ENCODE assay signal across 8 cellular contexts in the genomic region with DNA sequence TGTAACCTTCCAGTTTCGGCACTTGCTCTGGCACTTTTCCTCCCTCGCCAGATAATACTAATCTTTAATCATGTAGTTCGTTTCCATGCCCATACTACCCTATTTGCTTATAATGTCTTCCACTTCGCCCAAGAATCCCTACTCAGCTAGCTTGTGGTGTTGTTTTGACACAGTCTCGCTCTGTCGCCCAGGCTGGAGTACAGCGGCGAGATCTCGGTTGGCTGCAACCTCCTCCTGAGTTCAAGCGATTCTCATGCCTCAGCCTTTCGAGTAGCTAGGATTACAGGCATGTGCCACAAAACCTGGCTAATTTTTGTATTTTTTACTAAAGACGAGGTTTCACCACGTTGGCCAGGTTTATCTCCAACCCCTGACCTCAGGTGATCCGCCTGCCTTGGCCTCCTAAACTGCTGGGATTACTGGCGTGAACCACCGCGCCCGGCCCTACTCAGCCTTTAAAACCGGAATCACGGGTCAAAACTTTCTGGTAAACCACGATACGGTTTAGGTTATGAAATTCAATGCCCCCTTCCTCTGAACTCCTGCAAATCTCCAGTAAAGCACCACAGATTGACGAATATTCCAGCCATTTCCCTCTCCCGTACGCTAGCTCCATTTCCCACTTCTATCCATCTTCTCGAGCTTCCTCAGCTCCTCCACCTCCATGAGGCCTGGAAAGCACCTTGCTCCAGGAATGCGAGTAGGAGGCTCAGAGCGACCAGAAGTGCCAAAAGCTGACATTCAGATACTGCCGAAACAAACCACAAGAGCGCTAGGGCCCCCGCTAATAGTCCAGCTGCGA. TPM values are rescaled to one million over a fixed set of nuclear protein-coding genes. Genes with fewer than 3 reads are reported as not detected.
A peak's percentile ranks its signal among the peaks of the same experiment; 100 is the strongest.
DNase-seq lines count a peak whose midpoint lies in the region; ATAC-seq and TF ChIP-seq lines count a peak whose summit lies in the region.

No MANE protein-coding gene starts in this region.

- H3K27me3 Mint-ChIP-seq in stimulated activated naive CD8-positive, alpha-beta T cell treated with anti-CD3 and anti-CD28 coated beads, Interleukin-15, Interleukin-2, amounts not matched to agents 100 ng/mL and 50 ng/mL, for 24 hours, result no peaks in the 10 kb centered on the region
- H3K27me3 Mint-ChIP-seq in chondrocyte (ENCODE audit: low read depth), result no peaks in the 10 kb centered on the region

- H3K27ac Mint-ChIP-seq in stimulated activated naive CD8-positive, alpha-beta T cell treated with anti-CD3 and anti-CD28 coated beads, Interleukin-15, Interleukin-2, amounts not matched to agents 100 ng/mL and 50 ng/mL, for 24 hours, result peak overlapping the region; percentile 100
- H3K27ac Mint-ChIP-seq in chondrocyte (ENCODE audit: unreplicated experiment), result peak overlapping the region; percentile 96

- peak; percentile 16 for TF ChIP-seq CTCF in chondrocyte (IDR thresholded peaks at IDR 0.05)

- H3K4me1 ChIP-seq in mucosa of rectum (ENCODE audit: control insufficient read depth in 2 of 2, insufficient read depth in 2 of 2, low read length in 2 of 2), result peaks cover 15 to 20% of the 10 kb centered on the region in 2 donors

- peak overlapping the region; percentile 98 to 99 for H3K9ac ChIP-seq in mucosa of rectum (ENCODE audit: low read depth in 1 of 2, low read length in 2 of 2)

- H3K27ac ChIP-seq in KOPT-K1 (ENCODE audit: low read depth, low read length, poor library complexity, severe bottlenecking) (peak overlapping the region; percentile 92), mucosa of rectum (ENCODE audit: low read depth in 2 of 2, low read length in 2 of 2) (peak overlapping the region; percentile 100)

- no peak for ATAC-seq in stimulated activated naive CD8-positive, alpha-beta T cell treated with anti-CD3 and anti-CD28 coated beads, Interleukin-15, Interleukin-2, amounts not matched to agents 100 U/mL and 50 U/mL, for 24 hours
- no peak for ATAC-seq in GM18873 (IDR thresholded peaks at IDR 0.05; ENCODE audit: low FRiP score, unreplicated experiment)

- H3K27me3 ChIP-seq in mucosa of rectum (ENCODE audit: control insufficient read depth in 2 of 2, insufficient read depth in 2 of 2, low read length in 2 of 2), result no peaks in the 10 kb centered on the region

- peaks cover 26% of the 10 kb centered on the region for H3K4me1 Mint-ChIP-seq in stimulated activated naive CD8-positive, alpha-beta T cell treated with anti-CD3 and anti-CD28 coated beads, Interleukin-15, Interleukin-2, amounts not matched to agents 100 ng/mL and 50 ng/mL, for 24 hours (ENCODE audit: low read depth)
- H3K4me1 Mint-ChIP-seq in chondrocyte (ENCODE audit: low read depth), result peaks cover 13% of the 10 kb centered on the region

- H3K4me3 ChIP-seq in mucosa of rectum (ENCODE audit: low read length in 2 of 2), result peak overlapping the region; percentile 95 to 98

- H3K4me3 Mint-ChIP-seq in stimulated activated naive CD8-positive, alpha-beta T cell treated with anti-CD3 and anti-CD28 coated beads, Interleukin-15, Interleukin-2, amounts not matched to agents 100 ng/mL and 50 ng/mL, for 24 hours, result peak overlapping the region; percentile 100
- peak overlapping the region; percentile 97 for H3K4me3 Mint-ChIP-seq in chondrocyte (ENCODE audit: unreplicated experiment)

- H3K36me3 Mint-ChIP-seq in stimulated activated naive CD8-positive, alpha-beta T cell treated with anti-CD3 and anti-CD28 coated beads, Interleukin-15, Interleukin-2, amounts not matched to agents 100 ng/mL and 50 ng/mL, for 24 hours (ENCODE audit: low read depth), result peaks cover 41% of the 10 kb centered on the region
- peaks cover 4% of the 10 kb centered on the region for H3K36me3 Mint-ChIP-seq in chondrocyte (ENCODE audit: low read depth)

- peaks cover 21% of the 10 kb centered on the region for H3K36me3 ChIP-seq in KOPT-K1 (ENCODE audit: insufficient read depth, low read length)
- no peaks in the 10 kb centered on the region for H3K36me3 ChIP-seq in mucosa of rectum (ENCODE audit: control insufficient read depth in 2 of 2, insufficient read depth in 2 of 2, low read length in 2 of 2)

- H3K9me3 ChIP-seq in KOPT-K1 (ENCODE audit: insufficient read depth, low read length, poor library complexity, severe bottlenecking) (no peaks in the 10 kb centered on the region), mucosa of rectum (ENCODE audit: control insufficient read depth in 2 of 2, low read length in 2 of 2) (no peaks in the 10 kb centered on the region)

- no peak for DNase-seq in stimulated activated naive CD8-positive, alpha-beta T cell treated with anti-CD3 and anti-CD28 coated beads, Interleukin-15, Interleukin-2, amounts not matched to agents 100 U/mL and 50 U/mL, for 24 hours
- DNase-seq in chondrocyte (ENCODE audit: low spot score), result no peak
- DNase-seq in mesenteric fat pad (ENCODE audit: low spot score), result no peak
- no peak for DNase-seq in LoVo (ENCODE audit: low spot score)

- H3K9me3 Mint-ChIP-seq in stimulated activated naive CD8-positive, alpha-beta T cell treated with anti-CD3 and anti-CD28 coated beads, Interleukin-15, Interleukin-2, amounts not matched to agents 100 ng/mL and 50 ng/mL, for 24 hours, result no peaks in the 10 kb centered on the region
- no peaks in the 10 kb centered on the region for H3K9me3 Mint-ChIP-seq in chondrocyte (ENCODE audit: low read depth)

RNA-seq across cellular contexts. Expression of a gene that starts 0.9 kb away (rescaled TPM):
- total RNA-seq in chondrocyte, result 6.9 to 13.0 TPM (median 9.4 TPM) in 3 replicates
- total RNA-seq in mesenteric fat pad, result 0.32 TPM
